ENCODE assay signal across 8 cellular contexts in the genomic region with DNA sequence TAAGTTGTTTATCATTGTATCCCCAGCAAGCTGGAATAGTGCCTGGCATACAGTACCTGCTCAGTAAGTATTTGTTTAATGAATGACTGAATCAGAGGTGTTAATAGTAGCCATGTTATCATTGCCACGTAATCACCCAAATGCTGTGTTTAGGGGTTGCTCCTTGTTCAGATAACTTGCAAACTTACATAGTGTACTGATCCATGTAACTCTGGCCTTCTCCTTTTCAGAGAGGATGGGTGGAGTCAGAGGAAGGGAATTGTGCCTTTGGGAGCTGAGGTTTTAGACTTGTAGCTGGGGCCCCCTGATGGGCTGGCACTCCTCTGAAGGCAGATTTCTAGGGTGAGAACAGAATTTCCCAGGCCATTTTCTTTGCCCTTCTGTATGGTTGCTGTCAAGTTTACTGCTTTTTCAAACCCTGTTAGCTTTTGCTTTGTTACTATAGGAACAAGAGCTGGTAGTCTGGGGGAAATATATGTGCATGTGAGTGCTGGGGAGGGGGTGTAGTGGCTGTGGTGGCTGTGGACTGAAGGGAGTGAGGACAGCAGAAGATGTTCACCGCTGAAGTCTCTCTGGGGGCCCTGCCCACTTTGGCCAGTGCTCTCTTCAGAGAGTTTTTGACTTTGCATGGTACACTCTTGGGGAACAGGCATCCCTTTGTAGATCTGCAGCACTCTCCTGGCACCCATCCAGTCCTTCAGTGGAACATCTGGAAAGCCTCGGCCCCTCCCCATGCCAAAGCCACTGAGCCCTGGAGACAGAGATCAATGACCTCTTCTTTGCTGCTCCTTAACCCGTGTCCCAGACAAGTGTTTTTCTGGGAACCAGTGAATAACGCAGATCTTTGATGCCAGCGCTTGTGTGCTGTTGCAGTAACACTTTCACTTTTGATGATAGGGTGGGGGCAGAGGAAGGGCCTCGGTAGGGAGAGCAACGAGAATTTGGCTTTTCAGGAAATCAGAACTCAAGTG.
A peak's percentile ranks its signal among the peaks of the same experiment; 100 is the strongest.
DNase-seq lines count a peak whose midpoint lies in the region; TF ChIP-seq lines count a peak whose summit lies in the region.

No MANE protein-coding gene starts in this region.

- H3K27ac Mint-ChIP-seq in dendritic cell treated with granulocyte-macrophage colony-stimulating factor and Interleukin-4, amounts not matched to agents 40 ng/mL and 50 ng/mL, for 4 days: peak overlapping the region; percentile 30
- no peak overlapping the region for H3K27ac Mint-ChIP-seq in type B pancreatic cell

- peaks cover 40% of the 10 kb centered on the region for H3K4me1 Mint-ChIP-seq in dendritic cell treated with granulocyte-macrophage colony-stimulating factor and Interleukin-4, amounts not matched to agents 40 ng/mL and 50 ng/mL, for 4 days (ENCODE audit: low read depth)
- peaks cover 16% of the 10 kb centered on the region for H3K4me1 Mint-ChIP-seq in type B pancreatic cell (ENCODE audit: unreplicated experiment)

- intact Hi-C loops in dendritic cell treated with granulocyte-macrophage colony-stimulating factor and Interleukin-4, amounts not matched to agents 40 ng/mL and 50 ng/mL, for 4 days (cut with micrococcal nuclease): no loop called here

- H3K36me3 ChIP-seq in SK-N-MC (ENCODE audit: insufficient read depth, low read length): no peaks in the 10 kb centered on the region

- H3K9me3 Mint-ChIP-seq in dendritic cell treated with granulocyte-macrophage colony-stimulating factor and Interleukin-4, amounts not matched to agents 40 ng/mL and 50 ng/mL, for 4 days: no peaks in the 10 kb centered on the region
- H3K9me3 Mint-ChIP-seq in type B pancreatic cell: peaks cover 6% of the 10 kb centered on the region

- H3K36me3 Mint-ChIP-seq in dendritic cell treated with granulocyte-macrophage colony-stimulating factor and Interleukin-4, amounts not matched to agents 40 ng/mL and 50 ng/mL, for 4 days (ENCODE audit: low read depth): no peaks in the 10 kb centered on the region
- peaks cover 3% of the 10 kb centered on the region for H3K36me3 Mint-ChIP-seq in type B pancreatic cell

- H3K27me3 Mint-ChIP-seq in dendritic cell treated with granulocyte-macrophage colony-stimulating factor and Interleukin-4, amounts not matched to agents 40 ng/mL and 50 ng/mL, for 4 days: no peaks in the 10 kb centered on the region
- H3K27me3 Mint-ChIP-seq in type B pancreatic cell: no peaks in the 10 kb centered on the region

- peak overlapping the region; percentile 53 for H3K4me3 Mint-ChIP-seq in dendritic cell treated with granulocyte-macrophage colony-stimulating factor and Interleukin-4, amounts not matched to agents 40 ng/mL and 50 ng/mL, for 4 days
- peak overlapping the region; percentile 46 for H3K4me3 Mint-ChIP-seq in type B pancreatic cell

- H3K4me3 ChIP-seq in SK-N-MC: peak overlapping the region; percentile 66

- TF ChIP-seq CTCF in type B pancreatic cell (conservative IDR thresholded peaks at IDR 0.05): no peak

- H3K9me3 ChIP-seq in SK-N-MC (ENCODE audit: low read depth, low read length): no peaks in the 10 kb centered on the region

- no peak overlapping the region for H3K9ac ChIP-seq in SK-N-MC (ENCODE audit: insufficient read length)

- DNase-seq in NCI-H510A treated with DMSO at 0.1 percent for 48 hours (lab: John Stamatoyannopoulos, UW): peak; percentile 33
- DNase-seq in NCI-H510A (lab: John Stamatoyannopoulos, UW): no peak
- no peak for DNase-seq in SK-N-MC (ENCODE audit: low read depth, low spot score)
- DNase-seq in middle frontal gyrus (ENCODE audit: extremely low spot score, low spot score): peak; percentile 53
- no peak for DNase-seq in type B pancreatic cell (ENCODE audit: extremely low spot score, unreplicated experiment)
- no peak for DNase-seq in LoVo (ENCODE audit: low spot score)
- DNase-seq in HUDEP-2 (lab: John Stamatoyannopoulos, UW; ENCODE audit: unreplicated experiment in 76 of 76): no peak

- H3K27ac ChIP-seq in SK-N-MC: no peak overlapping the region

Comparison
In these comparisons a context has a peak if more than half of its experiments do, and no peak if none do; other contexts are left out.
1. DNase-seq: peak in NCI-H510A treated with DMSO at 0.1 percent for 48 hours (single experiment) and middle frontal gyrus (single experiment); none in NCI-H510A (single experiment), SK-N-MC (single experiment), type B pancreatic cell (single experiment), LoVo (single experiment) and HUDEP-2 (0 of 76).